ENCODE assay signal across 2 cellular contexts in genomic region chr6:16851044-16851540, GRCh38.
TF ChIP-seq lines count a peak whose summit lies in the region.

No MANE protein-coding gene starts in this region.

TF ChIP-seq in HCT116, 20 proteins besides CTCF, POLR2A, EP300 and RAD21:
- TF ChIP-seq TCF7L2 (IDR thresholded peaks at IDR 0.05; ENCODE audit: borderline replicate concordance, extremely low read depth, insufficient read depth, insufficient read length) (no peak), EGR1 (IDR thresholded peaks at IDR 0.05; ENCODE audit: low read depth) (no peak), CBX3 (IDR thresholded peaks at IDR 0.05; ENCODE audit: low read depth) (no peak), EZH2phosphoT487 (IDR thresholded peaks at IDR 0.05; ENCODE audit: borderline replicate concordance) (no peak), SP1 (IDR thresholded peaks at IDR 0.05; ENCODE audit: low read depth) (no peak), ZNF274 (IDR thresholded peaks at IDR 0.05; ENCODE audit: low read depth, low read length) (no peak), YY1 (IDR thresholded peaks at IDR 0.05; ENCODE audit: extremely low read depth, insufficient replicate concordance, low read depth, low read length) (no peak), SRF (IDR thresholded peaks at IDR 0.05; ENCODE audit: low read depth) (no peak)
- TF ChIP-seq, protein P1, sequence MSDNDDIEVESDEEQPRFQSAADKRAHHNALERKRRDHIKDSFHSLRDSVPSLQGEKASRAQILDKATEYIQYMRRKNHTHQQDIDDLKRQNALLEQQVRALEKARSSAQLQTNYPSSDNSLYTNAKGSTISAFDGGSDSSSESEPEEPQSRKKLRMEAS (IDR thresholded peaks at IDR 0.05): no peak
- TF ChIP-seq, protein P2, sequence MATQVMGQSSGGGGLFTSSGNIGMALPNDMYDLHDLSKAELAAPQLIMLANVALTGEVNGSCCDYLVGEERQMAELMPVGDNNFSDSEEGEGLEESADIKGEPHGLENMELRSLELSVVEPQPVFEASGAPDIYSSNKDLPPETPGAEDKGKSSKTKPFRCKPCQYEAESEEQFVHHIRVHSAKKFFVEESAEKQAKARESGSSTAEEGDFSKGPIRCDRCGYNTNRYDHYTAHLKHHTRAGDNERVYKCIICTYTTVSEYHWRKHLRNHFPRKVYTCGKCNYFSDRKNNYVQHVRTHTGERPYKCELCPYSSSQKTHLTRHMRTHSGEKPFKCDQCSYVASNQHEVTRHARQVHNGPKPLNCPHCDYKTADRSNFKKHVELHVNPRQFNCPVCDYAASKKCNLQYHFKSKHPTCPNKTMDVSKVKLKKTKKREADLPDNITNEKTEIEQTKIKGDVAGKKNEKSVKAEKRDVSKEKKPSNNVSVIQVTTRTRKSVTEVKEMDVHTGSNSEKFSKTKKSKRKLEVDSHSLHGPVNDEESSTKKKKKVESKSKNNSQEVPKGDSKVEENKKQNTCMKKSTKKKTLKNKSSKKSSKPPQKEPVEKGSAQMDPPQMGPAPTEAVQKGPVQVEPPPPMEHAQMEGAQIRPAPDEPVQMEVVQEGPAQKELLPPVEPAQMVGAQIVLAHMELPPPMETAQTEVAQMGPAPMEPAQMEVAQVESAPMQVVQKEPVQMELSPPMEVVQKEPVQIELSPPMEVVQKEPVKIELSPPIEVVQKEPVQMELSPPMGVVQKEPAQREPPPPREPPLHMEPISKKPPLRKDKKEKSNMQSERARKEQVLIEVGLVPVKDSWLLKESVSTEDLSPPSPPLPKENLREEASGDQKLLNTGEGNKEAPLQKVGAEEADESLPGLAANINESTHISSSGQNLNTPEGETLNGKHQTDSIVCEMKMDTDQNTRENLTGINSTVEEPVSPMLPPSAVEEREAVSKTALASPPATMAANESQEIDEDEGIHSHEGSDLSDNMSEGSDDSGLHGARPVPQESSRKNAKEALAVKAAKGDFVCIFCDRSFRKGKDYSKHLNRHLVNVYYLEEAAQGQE (IDR thresholded peaks at IDR 0.05; ENCODE audit: low read depth): no peak
- TF ChIP-seq, protein P3, sequence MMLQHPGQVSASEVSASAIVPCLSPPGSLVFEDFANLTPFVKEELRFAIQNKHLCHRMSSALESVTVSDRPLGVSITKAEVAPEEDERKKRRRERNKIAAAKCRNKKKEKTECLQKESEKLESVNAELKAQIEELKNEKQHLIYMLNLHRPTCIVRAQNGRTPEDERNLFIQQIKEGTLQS (IDR thresholded peaks at IDR 0.05): no peak

TF ChIP-seq in endothelial cell of umbilical vein, 7 proteins besides CTCF, POLR2A, EP300 and RAD21:
- TF ChIP-seq, protein P1 (IDR thresholded peaks at IDR 0.05; ENCODE audit: insufficient read depth, insufficient read length): no peak
- no peak for TF ChIP-seq JUN (IDR thresholded peaks at IDR 0.05; ENCODE audit: borderline replicate concordance, insufficient read depth, insufficient read length, low read depth)
- no peak for TF ChIP-seq MYC (IDR thresholded peaks at IDR 0.05; ENCODE audit: low read depth, low read length)
- TF ChIP-seq POLR2AphosphoS5 (IDR thresholded peaks at IDR 0.05; ENCODE audit: insufficient read depth, low read depth, low read length): no peak
- TF ChIP-seq FOS (IDR thresholded peaks at IDR 0.05; ENCODE audit: borderline replicate concordance, insufficient read depth, low read length): no peak
- TF ChIP-seq GATA2 (IDR thresholded peaks at IDR 0.05; ENCODE audit: insufficient read depth, insufficient read length, low read depth, low read length): no peak
- no peak for TF ChIP-seq EZH2 (IDR thresholded peaks at IDR 0.05; ENCODE audit: borderline replicate concordance, low read depth, low read length, severe bottlenecking)
